1 cellular context compared by ENCODE assay signal in genomic region chr2:237210763-237211162, GRCh38.
TF ChIP-seq lines count a peak whose summit lies in the region.

No MANE protein-coding gene starts in this region.

TF ChIP-seq in H1, 55 proteins besides CTCF, POLR2A, EP300 and RAD21:
- no peak for TF ChIP-seq HDAC2 (IDR thresholded peaks at IDR 0.05; ENCODE audit: borderline replicate concordance in 1 of 2, low read depth in 2 of 2, low read length in 2 of 2)
- TF ChIP-seq GTF2F1 (IDR thresholded peaks at IDR 0.05; ENCODE audit: borderline replicate concordance, low read depth, low read length): no peak
- TF ChIP-seq POLR2AphosphoS5 (IDR thresholded peaks at IDR 0.05; ENCODE audit: low read depth, low read length): no peak
- no peak for TF ChIP-seq RFX5 (IDR thresholded peaks at IDR 0.05; ENCODE audit: borderline replicate concordance, low read depth, low read length)
- TF ChIP-seq TAF7 (optimal IDR thresholded peaks at IDR 0.05; ENCODE audit: borderline replicate concordance, low read depth, low read length): no peak
- no peak for TF ChIP-seq ZNF274 (IDR thresholded peaks at IDR 0.05; ENCODE audit: borderline replicate concordance, extremely low read depth, low read length)
- no peak for TF ChIP-seq MAFK (IDR thresholded peaks at IDR 0.05; ENCODE audit: low read depth, low read length)
- TF ChIP-seq ATF2 (IDR thresholded peaks at IDR 0.05; ENCODE audit: low read length): no peak
- TF ChIP-seq JUN (IDR thresholded peaks at IDR 0.05; ENCODE audit: low read depth, low read length): no peak
- no peak for TF ChIP-seq RXRA (IDR thresholded peaks at IDR 0.05; ENCODE audit: insufficient read depth, low read depth, low read length)
- no peak for TF ChIP-seq CBX8 (IDR thresholded peaks at IDR 0.05; ENCODE audit: borderline replicate concordance, low read depth, low read length)
- TF ChIP-seq BRCA1 (IDR thresholded peaks at IDR 0.05; ENCODE audit: low read depth, low read length): no peak
- peak; percentile 57; the same call in 1 of the 2 replicates for TF ChIP-seq CREB1 (IDR thresholded peaks at IDR 0.05)
- TF ChIP-seq KDM1A (IDR thresholded peaks at IDR 0.05; ENCODE audit: borderline replicate concordance, low read length): 0 out of 2 replicates have a peak, but pooled peaks have one; percentile 41
- no peak for TF ChIP-seq SIRT6 (IDR thresholded peaks at IDR 0.05; ENCODE audit: low read length)
- no peak for TF ChIP-seq BACH1 (IDR thresholded peaks at IDR 0.05; ENCODE audit: low read length)
- TF ChIP-seq RBBP5 (IDR thresholded peaks at IDR 0.05; ENCODE audit: borderline replicate concordance, low read depth, low read length): no peak
- no peak for TF ChIP-seq SP1 (IDR thresholded peaks at IDR 0.05; ENCODE audit: low read depth, low read length)
- no peak for TF ChIP-seq NANOG (IDR thresholded peaks at IDR 0.05; ENCODE audit: insufficient read depth, low read depth, low read length, poor library complexity, severe bottlenecking)
- no peak for TF ChIP-seq SIX5 (IDR thresholded peaks at IDR 0.05; ENCODE audit: low read depth, low read length)
- TF ChIP-seq GABPA (IDR thresholded peaks at IDR 0.05; ENCODE audit: borderline replicate concordance, insufficient read depth, low read length): no peak
- TF ChIP-seq RNF2 (IDR thresholded peaks at IDR 0.05; ENCODE audit: borderline replicate concordance, low read depth, low read length, missing control alignments, poor library complexity, severe bottlenecking): no peak
- TF ChIP-seq JUND (IDR thresholded peaks at IDR 0.05; ENCODE audit: low read length): no peak
- no peak for TF ChIP-seq EGR1 (IDR thresholded peaks at IDR 0.05; ENCODE audit: borderline replicate concordance, low read depth, low read length)
- TF ChIP-seq BCL11A (IDR thresholded peaks at IDR 0.05; ENCODE audit: low read depth in 2 of 2, low read length in 2 of 2): no peak
- peak; percentile 82 for TF ChIP-seq TBP (IDR thresholded peaks at IDR 0.05; ENCODE audit: low read depth, low read length)
- TF ChIP-seq CBX5 (IDR thresholded peaks at IDR 0.05; ENCODE audit: low read depth, low read length): no peak
- no peak for TF ChIP-seq SIN3A (conservative IDR thresholded peaks at IDR 0.05 in 1 of 2, IDR thresholded peaks at IDR 0.05 in 1 of 2; ENCODE audit: low read depth in 1 of 2, low read length in 2 of 2)
- TF ChIP-seq FOSL1 (IDR thresholded peaks at IDR 0.05; ENCODE audit: insufficient read depth, low read depth, low read length): no peak
- TF ChIP-seq SP2 (IDR thresholded peaks at IDR 0.05; ENCODE audit: low read length): no peak
- 0 out of 2 replicates have a peak, but pooled peaks have one; percentile 31 for TF ChIP-seq E2F6 (IDR thresholded peaks at IDR 0.05)
- 0 out of 2 replicates have a peak, but pooled peaks have one; percentile 14 for TF ChIP-seq MAX (IDR thresholded peaks at IDR 0.05)
